ENCODE assay signal across 11 cellular contexts in the genomic region with DNA sequence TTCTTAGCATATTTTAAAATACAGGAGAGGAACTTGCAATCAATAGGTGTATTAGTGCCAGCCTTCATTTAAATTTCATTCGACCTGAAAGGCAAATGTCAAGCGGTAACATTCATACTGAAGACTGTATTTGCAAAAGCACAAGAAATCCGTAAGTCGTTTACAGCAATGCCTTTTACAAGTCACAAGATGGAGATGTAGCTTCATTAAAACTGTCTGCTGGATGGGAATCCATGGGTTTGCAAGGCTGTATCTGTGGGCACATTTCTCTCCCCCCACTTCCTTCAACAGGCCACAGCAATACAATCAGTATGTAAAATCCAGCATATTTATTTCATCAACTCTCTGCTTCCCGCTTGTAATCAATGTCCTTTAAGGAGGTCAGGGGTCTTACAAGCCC.
DNase-seq lines count a peak whose midpoint lies in the region; ATAC-seq and TF ChIP-seq lines count a peak whose summit lies in the region.
"Had no signal": no experiment of that assay in that cellular context is flagged by ENCODE, and none has a peak within 500 bp of the region (broad histone marks: within the 10 kb centered on the region; RNA-seq: fewer than 3 reads in every experiment).

No MANE protein-coding gene starts in this region.

- H3K9me3 Mint-ChIP-seq in stimulated activated naive B cell treated with anti-CD40 and anti-IgM and Interleukin-4, amounts not matched to agents 10 μg/mL and 1 μg/mL and 100 μg/mL, for 72 hours, result no peaks in the 10 kb centered on the region

- no peaks in the 10 kb centered on the region for H3K9me3 ChIP-seq in HUES48 (ENCODE audit: control insufficient read depth, insufficient read depth, low read length)
- no peaks in the 10 kb centered on the region for H3K9me3 ChIP-seq in hepatocyte (ENCODE audit: low read depth)

- peaks cover 4% of the 10 kb centered on the region for H4K20me1 ChIP-seq in hepatocyte (ENCODE audit: insufficient read depth, poor library complexity, severe bottlenecking)

- peak; percentile 25 for TF ChIP-seq CTCF in hepatocyte (IDR thresholded peaks at IDR 0.05; ENCODE audit: poor library complexity)

- no peak overlapping the region for H2AFZ ChIP-seq in hepatocyte

- WGBS in hepatocyte (ENCODE audit: low lambda C conversion rate, missing lambda C conversion rate), result 77% methylated on average over 5 of the region's 5 CpGs

- peak overlapping the region; percentile 21 for H3K27ac Mint-ChIP-seq in stimulated activated naive B cell treated with anti-CD40 and anti-IgM and Interleukin-4, amounts not matched to agents 10 μg/mL and 1 μg/mL and 100 μg/mL, for 72 hours

- H3K4me3 Mint-ChIP-seq in stimulated activated naive B cell treated with anti-CD40 and anti-IgM and Interleukin-4, amounts not matched to agents 10 μg/mL and 1 μg/mL and 100 μg/mL, for 72 hours, result no peak overlapping the region

- no peak overlapping the region for H3K9ac ChIP-seq in HUES48 (ENCODE audit: low read depth, low read length)

- H3K4me1 ChIP-seq in HUES48 (ENCODE audit: control insufficient read depth, insufficient read depth, low read length), result peaks cover 67% of the 10 kb centered on the region
- H3K4me1 ChIP-seq in hepatocyte (ENCODE audit: insufficient read depth), result peaks cover 34% of the 10 kb centered on the region

- H3K27me3 ChIP-seq in HUES48 (ENCODE audit: control insufficient read depth, insufficient read depth, low read length) (no peaks in the 10 kb centered on the region), hepatocyte (no peaks in the 10 kb centered on the region)

- H3K36me3 Mint-ChIP-seq in stimulated activated naive B cell treated with anti-CD40 and anti-IgM and Interleukin-4, amounts not matched to agents 10 μg/mL and 1 μg/mL and 100 μg/mL, for 72 hours, result peaks cover 13 to 50% of the 10 kb centered on the region in 2 donors

- H3K79me2 ChIP-seq in hepatocyte, result peaks cover 50% of the 10 kb centered on the region

- H3K36me3 ChIP-seq in HUES48 (ENCODE audit: control insufficient read depth, insufficient read depth, low read length), result peaks cover 6% of the 10 kb centered on the region; the same call in 1 of the 2 replicates
- no peaks in the 10 kb centered on the region for H3K36me3 ChIP-seq in hepatocyte (replicated peaks; ENCODE audit: insufficient read depth, low read depth)

- H3K27me3 Mint-ChIP-seq in stimulated activated naive B cell treated with anti-CD40 and anti-IgM and Interleukin-4, amounts not matched to agents 10 μg/mL and 1 μg/mL and 100 μg/mL, for 72 hours, result no peaks in the 10 kb centered on the region

- peak; percentile 52 for DNase-seq in amniotic epithelial cell (ENCODE audit: low read depth)
- no peak for DNase-seq in hepatocyte (ENCODE audit: low spot score)
- DNase-seq in stimulated activated naive B cell treated with anti-CD40 and anti-IgM and Interleukin-4, amounts not matched to agents 10 μg/mL and 1 μg/mL and 100 μg/mL, for 72 hours, result no peak
- DNase-seq in NCI-H2227 treated with DMSO at 0.1 percent for 48 hours (lab: John Stamatoyannopoulos, UW), result no peak
- no peak for DNase-seq in NCI-H1092 (lab: John Stamatoyannopoulos, UW)
- no peak for DNase-seq in GM03348 (ENCODE audit: low spot score)
- DNase-seq: NCI-H1105 treated with DMSO at 0.1 percent for 48 hours; NK-92 treated with Interleukin-12 subunit alpha and Interleukin-12 subunit beta, amount 100 ng/mL, for 24 hours had no signal

- peaks cover 35 to 56% of the 10 kb centered on the region in 2 donors for H3K4me1 Mint-ChIP-seq in stimulated activated naive B cell treated with anti-CD40 and anti-IgM and Interleukin-4, amounts not matched to agents 10 μg/mL and 1 μg/mL and 100 μg/mL, for 72 hours

- no peak overlapping the region for H3K4me2 ChIP-seq in hepatocyte

- H3K4me3 ChIP-seq in HUES48 (ENCODE audit: low read depth, low read length) (no peak overlapping the region), hepatocyte (no peak overlapping the region)
- H3K4me3 ChIP-seq: coronary artery had no signal

- H3K27ac ChIP-seq in HUES48 (ENCODE audit: low read depth, low read length) (peak overlapping the region; percentile 3), hepatocyte (no peak overlapping the region)

- no peaks in the 10 kb centered on the region for H3K9me2 ChIP-seq in hepatocyte (replicated peaks; ENCODE audit: insufficient read depth)

- no peak for ATAC-seq in stimulated activated naive B cell treated with anti-CD40 and anti-IgM and Interleukin-4, amounts not matched to agents 10 μg/mL and 1 μg/mL and 100 μg/mL, for 72 hours (replicated peaks)
- ATAC-seq in GM18858 (IDR thresholded peaks at IDR 0.05; ENCODE audit: unreplicated experiment), result no peak
